ENCODE assay signal across 1 cellular context in the genomic region with DNA sequence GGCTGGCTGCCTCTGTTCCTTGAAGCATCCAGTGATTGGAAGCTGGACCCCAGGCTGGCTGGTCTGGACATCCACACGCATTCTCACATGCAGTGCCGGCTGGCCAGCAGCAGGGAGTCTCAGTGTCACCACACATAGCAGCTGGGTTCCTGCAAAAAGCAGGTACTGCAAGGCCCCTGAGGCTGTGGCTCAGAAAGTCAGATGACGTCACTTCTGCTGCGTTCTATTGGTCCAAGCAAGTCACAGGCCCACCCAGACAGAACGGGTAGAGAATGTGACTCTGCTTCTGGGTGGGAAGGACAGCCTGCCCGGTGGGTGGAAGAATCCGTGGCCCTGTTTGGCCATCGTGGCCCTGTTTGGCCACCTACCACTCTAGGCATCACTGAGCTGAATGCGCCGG.
TF ChIP-seq lines count a peak whose summit lies in the region.

No MANE protein-coding gene starts in this region.

TF ChIP-seq in H1, 55 proteins besides CTCF, POLR2A, EP300 and RAD21:
- TF ChIP-seq ASH2L (IDR thresholded peaks at IDR 0.05; ENCODE audit: low read length) (no peak), TAF1 (IDR thresholded peaks at IDR 0.05; ENCODE audit: low read depth, low read length) (no peak), KDM1A (IDR thresholded peaks at IDR 0.05; ENCODE audit: borderline replicate concordance, low read length) (no peak), EGR1 (IDR thresholded peaks at IDR 0.05; ENCODE audit: borderline replicate concordance, low read depth, low read length) (no peak), BRCA1 (IDR thresholded peaks at IDR 0.05; ENCODE audit: low read depth, low read length) (no peak), ATF3 (IDR thresholded peaks at IDR 0.05; ENCODE audit: insufficient read depth, low read depth, low read length) (no peak), SP4 (IDR thresholded peaks at IDR 0.05; ENCODE audit: low read length) (no peak), RBBP5 (IDR thresholded peaks at IDR 0.05; ENCODE audit: borderline replicate concordance, low read depth, low read length) (no peak), CTBP2 (IDR thresholded peaks at IDR 0.05; ENCODE audit: borderline replicate concordance, insufficient read depth, insufficient read length, low read length) (no peak), CREB1 (IDR thresholded peaks at IDR 0.05) (no peak), CHD1 (IDR thresholded peaks at IDR 0.05; ENCODE audit: low read depth, low read length) (no peak), HDAC6 (IDR thresholded peaks at IDR 0.05; ENCODE audit: low read depth, low read length) (no peak), JUN (IDR thresholded peaks at IDR 0.05; ENCODE audit: low read depth, low read length) (no peak), GTF2F1 (IDR thresholded peaks at IDR 0.05; ENCODE audit: borderline replicate concordance, low read depth, low read length) (no peak), BACH1 (IDR thresholded peaks at IDR 0.05; ENCODE audit: low read length) (no peak)
- TF ChIP-seq, protein P1, sequence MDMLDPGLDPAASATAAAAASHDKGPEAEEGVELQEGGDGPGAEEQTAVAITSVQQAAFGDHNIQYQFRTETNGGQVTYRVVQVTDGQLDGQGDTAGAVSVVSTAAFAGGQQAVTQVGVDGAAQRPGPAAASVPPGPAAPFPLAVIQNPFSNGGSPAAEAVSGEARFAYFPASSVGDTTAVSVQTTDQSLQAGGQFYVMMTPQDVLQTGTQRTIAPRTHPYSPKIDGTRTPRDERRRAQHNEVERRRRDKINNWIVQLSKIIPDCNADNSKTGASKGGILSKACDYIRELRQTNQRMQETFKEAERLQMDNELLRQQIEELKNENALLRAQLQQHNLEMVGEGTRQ (IDR thresholded peaks at IDR 0.05; ENCODE audit: low read length), result no peak
